In the genomic region with DNA sequence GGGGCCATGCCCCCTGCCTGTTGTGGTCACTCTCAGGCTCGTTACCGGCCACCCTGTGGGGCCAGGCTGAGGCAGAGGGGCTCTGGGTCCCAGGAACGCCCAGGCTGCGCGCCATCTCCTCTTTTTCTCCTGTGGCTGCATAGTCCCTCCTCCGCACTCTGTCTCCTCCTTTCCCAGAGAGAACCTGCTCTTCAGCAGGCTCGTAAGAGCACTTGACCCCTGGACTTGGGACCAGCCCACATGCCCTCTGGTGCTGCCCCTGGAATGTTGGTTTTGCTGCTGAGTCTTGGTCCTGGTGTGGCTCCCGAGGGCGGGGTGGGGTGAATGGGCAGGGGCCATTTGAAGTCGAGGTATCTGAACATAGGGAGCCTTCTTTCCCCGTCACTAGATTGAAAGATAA, we compare ENCODE assay signal across 32 cellular contexts. TPM values are rescaled to one million over a fixed set of nuclear protein-coding genes. Genes with fewer than 3 reads are reported as not detected.
DNase-seq lines count a peak whose midpoint lies in the region; ATAC-seq and TF ChIP-seq lines count a peak whose summit lies in the region.
"Had no signal": no experiment of that assay in that cellular context is flagged by ENCODE, and none has a peak within 500 bp of the region (broad histone marks: within the 10 kb centered on the region; RNA-seq: fewer than 3 reads in every experiment).

No MANE protein-coding gene starts in this region.

- no peak overlapping the region for H3K27ac ChIP-seq in neuronal stem cell (replicated peaks; ENCODE audit: low read length)
- H3K27ac ChIP-seq in tibial nerve: no peak overlapping the region
- no peak overlapping the region for H3K27ac ChIP-seq in mesendoderm (ENCODE audit: low read depth, low read length)
- H3K27ac ChIP-seq: A549, HL-60, thoracic aorta, uterus had no signal

- H3K4me3 ChIP-seq in neuronal stem cell (ENCODE audit: low read length in 2 of 2): no peak overlapping the region
- H3K4me3 ChIP-seq in tibial nerve: no peak overlapping the region
- no peak overlapping the region for H3K4me3 ChIP-seq in mesendoderm (ENCODE audit: low read length)
- H3K4me3 ChIP-seq: A549, HAP-1, thoracic aorta, uterus had no signal

- no peaks in the 10 kb centered on the region for H3K79me2 ChIP-seq in mesendoderm (ENCODE audit: control insufficient read depth, insufficient read depth, low read length)

- H3K27ac Mint-ChIP-seq in activated CD8-positive, alpha-beta memory T cell treated with anti-CD3 and anti-CD28 coated beads, Interleukin-2, amount 10 ng/mL, durations not matched to agents 7 days and 5 days: no peak overlapping the region
- H3K27ac Mint-ChIP-seq: activated CD8-positive, alpha-beta T cell treated with anti-CD3 and anti-CD28 coated beads for 36 hours; dendritic cell treated with granulocyte-macrophage colony-stimulating factor and Interleukin-4, amounts not matched to agents 40 ng/mL and 50 ng/mL, for 4 days; natural killer cell had no signal

- H4K8ac ChIP-seq in neuronal stem cell (ENCODE audit: low read depth, low read length) (no peak overlapping the region), mesendoderm (ENCODE audit: low read depth, low read length) (no peak overlapping the region)

- no peaks in the 10 kb centered on the region for H3K9me3 Mint-ChIP-seq in activated CD8-positive, alpha-beta memory T cell treated with anti-CD3 and anti-CD28 coated beads, Interleukin-2, amount 10 ng/mL, durations not matched to agents 7 days and 5 days (ENCODE audit: low read depth)
- H3K9me3 Mint-ChIP-seq: activated CD8-positive, alpha-beta T cell treated with anti-CD3 and anti-CD28 coated beads for 36 hours; dendritic cell treated with granulocyte-macrophage colony-stimulating factor and Interleukin-4, amounts not matched to agents 40 ng/mL and 50 ng/mL, for 4 days; natural killer cell had no signal

- H3K4me2 ChIP-seq in neuronal stem cell (ENCODE audit: insufficient read depth, low read length, poor library complexity, severe bottlenecking): no peak overlapping the region
- no peak overlapping the region for H3K4me2 ChIP-seq in mesendoderm (ENCODE audit: low read length)
- H3K4me2 ChIP-seq: A549 had no signal

- no peak for TF ChIP-seq EP300 in tibial nerve (IDR thresholded peaks at IDR 0.05)

- H4K91ac ChIP-seq in neuronal stem cell (ENCODE audit: low read depth, low read length, poor library complexity): no peak overlapping the region

- H2AFZ ChIP-seq in neuronal stem cell (ENCODE audit: low read length): no peak overlapping the region

- no peaks in the 10 kb centered on the region for H3K27me3 ChIP-seq in neuronal stem cell (ENCODE audit: control insufficient read depth in 3 of 3, insufficient read depth in 3 of 3, low read depth in 1 of 3, low read length in 3 of 3)
- H3K27me3 ChIP-seq in tibial nerve: no peaks in the 10 kb centered on the region
- H3K27me3 ChIP-seq in mesendoderm (ENCODE audit: insufficient read depth, low read length, poor library complexity): no peaks in the 10 kb centered on the region
- H3K27me3 ChIP-seq: uterus had no signal

- H3K4ac ChIP-seq in neuronal stem cell (ENCODE audit: low read length) (no peak overlapping the region), mesendoderm (ENCODE audit: low read depth, low read length) (no peak overlapping the region)

- H3K27me3 Mint-ChIP-seq in activated CD8-positive, alpha-beta memory T cell treated with anti-CD3 and anti-CD28 coated beads, Interleukin-2, amount 10 ng/mL, durations not matched to agents 7 days and 5 days: no peaks in the 10 kb centered on the region
- H3K27me3 Mint-ChIP-seq: activated CD8-positive, alpha-beta T cell treated with anti-CD3 and anti-CD28 coated beads for 36 hours; brain had no signal

- ATAC-seq in activated CD8-positive, alpha-beta memory T cell treated with anti-CD3 and anti-CD28 coated beads, Interleukin-2, amount 10 ng/mL, durations not matched to agents 7 days and 5 days: no peak
- ATAC-seq in left colon (peak; percentile 31), GM19328 (IDR thresholded peaks at IDR 0.05; ENCODE audit: unreplicated experiment) (no peak)
- ATAC-seq: A549; activated CD8-positive, alpha-beta T cell treated with anti-CD3 and anti-CD28 coated beads for 36 hours; esophagus mucosa; left ventricle myocardium superior; natural killer cell; PC-3 had no signal

- CTCF ChIA-PET in activated CD8-positive, alpha-beta memory T cell treated with anti-CD3 and anti-CD28 coated beads, Interleukin-2, amount 10 ng/mL, durations not matched to agents 7 days and 5 days (lab: Charles Lee): no interaction called here

- TF ChIP-seq CTCF in tibial nerve (IDR thresholded peaks at IDR 0.05): no peak

- no peak overlapping the region for H4K5ac ChIP-seq in mesendoderm (ENCODE audit: low read length)

- no peak overlapping the region for H2BK5ac ChIP-seq in neuronal stem cell (ENCODE audit: low read length)
- no peak overlapping the region for H2BK5ac ChIP-seq in mesendoderm (ENCODE audit: low read length)

- H2AK5ac ChIP-seq in neuronal stem cell (ENCODE audit: low read depth, low read length) (no peak overlapping the region), mesendoderm (ENCODE audit: low read length) (no peak overlapping the region)

- no peak overlapping the region for H3K56ac ChIP-seq in mesendoderm (ENCODE audit: low read length)

- H2BK12ac ChIP-seq in neuronal stem cell (ENCODE audit: low read length): no peak overlapping the region

- H3K79me1 ChIP-seq in neuronal stem cell (ENCODE audit: low read depth, low read length) (no peaks in the 10 kb centered on the region), mesendoderm (ENCODE audit: low read length) (peaks cover 4% of the 10 kb centered on the region)

- H3K36me3 Mint-ChIP-seq in activated CD8-positive, alpha-beta memory T cell treated with anti-CD3 and anti-CD28 coated beads, Interleukin-2, amount 10 ng/mL, durations not matched to agents 7 days and 5 days: peaks cover 20% of the 10 kb centered on the region

- no peaks in the 10 kb centered on the region for H3K4me1 ChIP-seq in neuronal stem cell (ENCODE audit: control insufficient read depth in 2 of 2, insufficient read depth in 1 of 2, low read depth in 1 of 2, low read length in 2 of 2)
- H3K4me1 ChIP-seq in tibial nerve: no peaks in the 10 kb centered on the region
- no peaks in the 10 kb centered on the region for H3K4me1 ChIP-seq in mesendoderm (ENCODE audit: control insufficient read depth, low read depth, low read length)
- H3K4me1 ChIP-seq: A549, HAP-1, uterus had no signal

- H3K4me1 Mint-ChIP-seq in activated CD8-positive, alpha-beta memory T cell treated with anti-CD3 and anti-CD28 coated beads, Interleukin-2, amount 10 ng/mL, durations not matched to agents 7 days and 5 days: peaks cover 46% of the 10 kb centered on the region
- H3K4me1 Mint-ChIP-seq: brain had no signal

- no CpG with 5 or more reads among the region's 11 CpGs for WGBS in neuronal stem cell (ENCODE audit: extremely low coverage in 2 of 2, insufficient read length in 2 of 2, insufficient replicate concordance in 1 of 2), 2 donors
- WGBS in tibial nerve, 2 donors: 85 to 88% methylated on average over 11 of the region's 11 CpGs
- WGBS in mesendoderm (ENCODE audit: extremely low coverage, insufficient coverage, low lambda C conversion rate): no CpG with 5 or more reads among the region's 11 CpGs

- no peak overlapping the region for H3K4me3 Mint-ChIP-seq in activated CD8-positive, alpha-beta memory T cell treated with anti-CD3 and anti-CD28 coated beads, Interleukin-2, amount 10 ng/mL, durations not matched to agents 7 days and 5 days
- H3K4me3 Mint-ChIP-seq: activated CD8-positive, alpha-beta T cell treated with anti-CD3 and anti-CD28 coated beads for 36 hours; brain; dendritic cell treated with granulocyte-macrophage colony-stimulating factor and Interleukin-4, amounts not matched to agents 40 ng/mL and 50 ng/mL, for 4 days; natural killer cell had no signal

- H2BK120ac ChIP-seq in neuronal stem cell (ENCODE audit: low read depth, low read length) (no peak overlapping the region), mesendoderm (ENCODE audit: low read depth, low read length) (no peak overlapping the region)

- no peak overlapping the region for H3K23ac ChIP-seq in neuronal stem cell (ENCODE audit: low read depth, low read length, poor library complexity)
- H3K23ac ChIP-seq in mesendoderm (ENCODE audit: low read length): no peak overlapping the region

- H3K14ac ChIP-seq in neuronal stem cell (ENCODE audit: low read length): no peak overlapping the region

- H3K18ac ChIP-seq in neuronal stem cell (ENCODE audit: low read length) (no peak overlapping the region), mesendoderm (ENCODE audit: low read length) (no peak overlapping the region)

- H3K9me3 ChIP-seq in neuronal stem cell (replicated peaks in 1 of 2; ENCODE audit: control insufficient read depth in 2 of 2, insufficient read depth in 1 of 2, low read depth in 1 of 2, low read length in 2 of 2) (peaks cover 0 to 3% of the 10 kb centered on the region in 2 donors), tibial nerve (no peaks in the 10 kb centered on the region)
- H3K9me3 ChIP-seq: A549, HAP-1, thoracic aorta, uterus had no signal

- peak overlapping the region; percentile 3 for H3K9ac ChIP-seq in neuronal stem cell (ENCODE audit: low read depth, low read length, poor library complexity)
- no peak overlapping the region for H3K9ac ChIP-seq in mesendoderm (ENCODE audit: low read length)

- no peak for TF ChIP-seq POLR2A in tibial nerve (IDR thresholded peaks at IDR 0.05)

- no peak overlapping the region for H2BK15ac ChIP-seq in neuronal stem cell (ENCODE audit: low read length)
- no peak overlapping the region for H2BK15ac ChIP-seq in mesendoderm (replicated peaks; ENCODE audit: low read depth)

- peak; percentile 38 for DNase-seq in activated CD8-positive, alpha-beta memory T cell treated with anti-CD3 and anti-CD28 coated beads, Interleukin-2, amount 50 U/mL, for 48 hours
- DNase-seq in activated CD8-positive, alpha-beta memory T cell treated with anti-CD3 and anti-CD28 coated beads, Interleukin-2, amount 10 ng/mL, durations not matched to agents 7 days and 5 days: no peak
- DNase-seq in DMS53 (lab: John Stamatoyannopoulos, UW): peak; percentile 94
- DNase-seq in left colon: no peak
- DNase-seq in neuronal stem cell (ENCODE audit: low spot score): no peak
- DNase-seq in tibial nerve (ENCODE audit: low spot score in 2 of 2): no peak
- no peak for DNase-seq in mesendoderm
- DNase-seq: activated CD4-positive, CD25-positive, alpha-beta regulatory T cell treated with anti-CD3 and anti-CD28 coated beads, Interleukin-2, amount 50 U/mL, for 72 hours; activated CD8-positive, alpha-beta T cell treated with anti-CD3 and anti-CD28 coated beads for 36 hours; activated gamma-delta T cell; amniotic stem cell; KG1; left ventricle myocardium superior; natural killer cell; NCI-H1092 treated with DMSO at 0.1 percent for 48 hours; NCI-H187; NCI-H2171 treated with DMSO at 0.1 percent for 48 hours; NCI-H524 treated with DMSO at 0.1 percent for 48 hours; PC-3; Right ventricle myocardium superior; stimulated activated naive CD4-positive, alpha-beta T cell treated with Interleukin-2 at 50 U/mL for 16 hours; T-helper 2 cell; uterus had no signal

- intact Hi-C loops in left colon (cut with DNase I, micrococcal nuclease): no loop called here

- peaks cover 16 to 72% of the 10 kb centered on the region in 2 donors for H3K36me3 ChIP-seq in neuronal stem cell (replicated peaks in 1 of 2; ENCODE audit: control insufficient read depth in 2 of 2, insufficient read depth in 2 of 2, low read length in 2 of 2)
- H3K36me3 ChIP-seq in tibial nerve: peaks cover 0 to 63% (median 0%) of the 10 kb centered on the region in 3 donors
- H3K36me3 ChIP-seq in mesendoderm (ENCODE audit: control insufficient read depth, insufficient read depth, low read length): no peaks in the 10 kb centered on the region
- H3K36me3 ChIP-seq: uterus had no signal

RNA-seq across cellular contexts. Expression of gene BHLHA15, which starts 6.6 kb away (rescaled TPM):
- under 1 TPM in 1 of 2 experiments, not detected in 1; 0.33 TPM for total RNA-seq in activated CD8-positive, alpha-beta memory T cell treated with anti-CD3 and anti-CD28 coated beads, Interleukin-2, amount 10 ng/mL, durations not matched to agents 7 days and 5 days
- total RNA-seq in left colon: 1 to 10 TPM; 1.0 to 3.3 TPM
- 2.4 TPM for polyA plus RNA-seq in neuronal stem cell (2013, experiment 1 of 2)
- polyA plus RNA-seq in neuronal stem cell (2013, experiment 2 of 2): 2.2 TPM
- not detected for total RNA-seq in tibial nerve
- polyA plus RNA-seq in mesendoderm (2013, experiment 1 of 2): 1.5 TPM
- 2.0 TPM for polyA plus RNA-seq in mesendoderm (2013, experiment 2 of 2)
- total RNA-seq: left ventricle myocardium superior, osteoblast, Right ventricle myocardium superior, thoracic aorta had no signal

RNA-seq across cellular contexts. Expression of gene TECPR1, which starts 47.4 kb away (rescaled TPM):
- total RNA-seq in activated CD8-positive, alpha-beta memory T cell treated with anti-CD3 and anti-CD28 coated beads, Interleukin-2, amount 10 ng/mL, durations not matched to agents 7 days and 5 days: 10 to 100 TPM; 45.6 to 60.7 TPM
- 10 to 100 TPM; 39.7 to 45.2 TPM for total RNA-seq in left colon
- 7.3 TPM for polyA plus RNA-seq in neuronal stem cell (2013, experiment 1 of 2)
- polyA plus RNA-seq in neuronal stem cell (2013, experiment 2 of 2): 7.5 TPM
- total RNA-seq in tibial nerve: 10 to 100 TPM; 30.8 to 72.6 (median 41.2) TPM
- polyA plus RNA-seq in mesendoderm (2013, experiment 1 of 2): 2.5 TPM
- 2.4 TPM for polyA plus RNA-seq in mesendoderm (2013, experiment 2 of 2)

Comparison
In these comparisons a context has a peak if more than half of its experiments do, and no peak if none do; other contexts are left out.
1. DNase-seq: peak in activated CD8-positive, alpha-beta memory T cell treated with anti-CD3 and anti-CD28 coated beads, Interleukin-2, amount 50 U/mL, for 48 hours (single experiment) and DMS53 (single experiment); none in activated CD8-positive, alpha-beta memory T cell treated with anti-CD3 and anti-CD28 coated beads, Interleukin-2, amount 10 ng/mL, durations not matched to agents 7 days and 5 days (single experiment), left colon (0 of 2), neuronal stem cell (single experiment), tibial nerve (0 of 2) and mesendoderm (single experiment).